Comparison of ENCODE assay signal across 8 cellular contexts in genomic region chr9:114587345-114588149, GRCh38. TPM values are rescaled to one million over a fixed set of nuclear protein-coding genes. Genes with fewer than 3 reads are reported as not detected.
DNase-seq lines count a peak whose midpoint lies in the region; ATAC-seq and TF ChIP-seq lines count a peak whose summit lies in the region.

Gene ATP6V1G1 (plus strand): TSS chr9:114587769. CDS start chr9:114587839, 70 bp downstream.

- peak within 1 kb of the TSS; percentile 66 to 97 (median 93) for H3K27ac ChIP-seq in dorsolateral prefrontal cortex
- H3K27ac ChIP-seq in liver (ENCODE audit: low read depth in 1 of 2, low read length in 2 of 2), result peak within 1 kb of the TSS; percentile 87 to 92

- H3K4me1 ChIP-seq in liver (ENCODE audit: control insufficient read depth in 4 of 4, insufficient read depth in 4 of 4, low read length in 3 of 4), result peaks cover 7 to 36% (median 33%) of the 10 kb centered on the region in 4 donors

- H3K4me3 ChIP-seq in dorsolateral prefrontal cortex (peak within 1 kb of the TSS; percentile 66 to 100 (median 96)), liver (ENCODE audit: low read depth in 1 of 3, low read length in 3 of 3) (peak within 1 kb of the TSS; percentile 66 to 89 (median 85))

- ATAC-seq in GM19397 (IDR thresholded peaks at IDR 0.05; ENCODE audit: unreplicated experiment) (peak; percentile 95), HG03571 (IDR thresholded peaks at IDR 0.05; ENCODE audit: unreplicated experiment) (peak; percentile 95)

- H3K9ac ChIP-seq in liver (ENCODE audit: low read depth in 1 of 2, low read length in 2 of 2), result peak within 1 kb of the TSS; percentile 91 to 99

- TF ChIP-seq RAD21 in liver (IDR thresholded peaks at IDR 0.05), result peak in 1 of 2 donors; percentile 26

- intact Hi-C loops in dorsolateral prefrontal cortex (cut with DNase I), result loop anchor here (2.0 to 10.0 kb wide), 6 partner anchors 23 to 190 kb away; partner anchors contain the start of genes TMEM268 (in 1 of the 2) and WHRN (in 1 of the 2)

- peaks cover 0 to under 1% (median 0%) of the 10 kb centered on the region in 4 donors for H3K36me3 ChIP-seq in liver (ENCODE audit: control insufficient read depth in 4 of 4, insufficient read depth in 3 of 4, low read depth in 1 of 4, low read length in 3 of 4)

- no peaks in the 10 kb centered on the region for H3K27me3 ChIP-seq in dorsolateral prefrontal cortex
- no peaks in the 10 kb centered on the region for H3K27me3 ChIP-seq in liver (ENCODE audit: control insufficient read depth in 4 of 4, insufficient read depth in 4 of 4, low read length in 3 of 4)

- under 1% methylated on average over 50 of the region's 50 CpGs for WGBS in liver

- no peaks in the 10 kb centered on the region for H3K9me3 ChIP-seq in liver (ENCODE audit: control insufficient read depth in 4 of 4, low read length in 3 of 4)

- DNase-seq in CD1c-positive myeloid dendritic cell (ENCODE audit: extremely low spot score) (peak; percentile 100), NCI-H82 (lab: John Stamatoyannopoulos, UW) (peak; percentile 99), dorsolateral prefrontal cortex (peak; percentile 94 to 98 (median 96))
- peak; percentile 99 to 100 for DNase-seq in activated CD4-positive, alpha-beta T cell treated with anti-CD3 and anti-CD28 coated beads, Interleukin-2, amount 50 U/mL, for 48 hours
- peak; percentile 100 for DNase-seq in stimulated activated CD4-positive, alpha-beta T cell treated with anti-CD3 and anti-CD28 coated beads, Interleukin-4, amount 100 ng/mL, for 24 hours

- peak in 47 of 56 donors; percentile 1 to 68 (median 42) for TF ChIP-seq CTCF in dorsolateral prefrontal cortex (IDR thresholded peaks at IDR 0.05 in 54 of 56, conservative IDR thresholded peaks at IDR 0.05 in 2 of 56; ENCODE audit: low read depth in 1 of 56, partially characterized antibody in 56 of 56)
- TF ChIP-seq CTCF in liver (IDR thresholded peaks at IDR 0.05; ENCODE audit: low read depth, low read length, missing input control), result peak; percentile 1

TF ChIP-seq in liver, 16 proteins besides CTCF, POLR2A, EP300 and RAD21:
- TF ChIP-seq TAF1 (conservative IDR thresholded peaks at IDR 0.05) (peak; percentile 95), NR2F2 (IDR thresholded peaks at IDR 0.05) (no peak), YY1 (IDR thresholded peaks at IDR 0.05) (peak; percentile 99), EGR1 (IDR thresholded peaks at IDR 0.05; ENCODE audit: low read depth in 2 of 2) (peak; percentile 87 to 98), MAX (IDR thresholded peaks at IDR 0.05) (peak; percentile 50), ZBTB33 (IDR thresholded peaks at IDR 0.05) (peak; percentile 77), FOXA1 (IDR thresholded peaks at IDR 0.05) (peak; percentile 17), JUND (IDR thresholded peaks at IDR 0.05) (no peak), GABPA (IDR thresholded peaks at IDR 0.05 in 1 of 2, conservative IDR thresholded peaks at IDR 0.05 in 1 of 2) (no peak), HNF4G (IDR thresholded peaks at IDR 0.05) (peak; percentile 21), REST (IDR thresholded peaks at IDR 0.05) (peak; percentile 92), RXRA (IDR thresholded peaks at IDR 0.05) (peak; percentile 54 to 72), FOXA2 (IDR thresholded peaks at IDR 0.05) (no peak), SP1 (IDR thresholded peaks at IDR 0.05) (peak; percentile 70), ATF3 (IDR thresholded peaks at IDR 0.05) (peak; percentile 44), HNF4A (conservative IDR thresholded peaks at IDR 0.05) (peak in 1 of 2 donors; percentile 62)
TF ChIP-seq in liver: peak in this region for 12.

RNA-seq across cellular contexts. Expression of gene ATP6V1G1, which starts in this region (rescaled TPM):
- 100 to 1,000 TPM in 2 of 120 experiments, 10 to 100 TPM in 118; 40.7 to 117 (median 67.2) TPM for total RNA-seq in dorsolateral prefrontal cortex
- total RNA-seq in liver, result 10 to 100 TPM; 41.4 to 87.1 TPM
- polyA plus RNA-seq in liver, result 100 to 1,000 TPM in 1 of 2 donors, 10 to 100 TPM in 1; 64.3 to 152 TPM

Comparison
In these comparisons a context has a peak if more than half of its experiments do, and no peak if none do; other contexts are left out.
1. Peak in every context shown above with its lines: DNase-seq, ATAC-seq, H3K4me3 ChIP-seq and H3K27ac ChIP-seq.